ENCODE assay signal across 12 cellular contexts in the genomic region with DNA sequence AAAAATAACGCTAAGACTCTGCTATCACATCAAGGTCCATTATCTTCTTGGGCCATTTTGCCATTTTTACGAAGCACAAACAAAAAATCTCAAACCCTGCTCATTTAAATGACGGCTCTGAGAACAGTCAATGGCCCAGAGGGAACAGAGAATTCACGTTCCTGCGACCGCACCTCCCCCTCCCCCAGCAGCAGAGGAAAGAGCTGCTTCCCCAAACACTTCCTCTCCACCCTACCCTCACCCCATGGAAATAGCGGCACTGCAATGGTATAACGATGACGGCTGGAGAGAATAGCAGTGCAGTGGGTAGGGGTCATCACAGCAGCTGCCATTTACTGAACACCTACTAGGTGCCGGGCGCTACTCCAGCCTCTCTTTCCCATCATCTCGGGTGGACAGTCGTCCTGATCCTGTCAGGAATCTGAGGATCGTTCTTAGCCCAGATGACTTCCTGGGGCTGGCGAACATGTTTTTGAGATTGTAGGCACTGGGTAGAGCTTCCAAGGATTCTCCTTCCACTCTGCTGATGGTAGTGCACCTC.
DNase-seq lines count a peak whose midpoint lies in the region; ATAC-seq, FAIRE-seq and TF ChIP-seq lines count a peak whose summit lies in the region.
"Had no signal": no experiment of that assay in that cellular context is flagged by ENCODE, and none has a peak within 500 bp of the region (broad histone marks: within the 10 kb centered on the region; RNA-seq: fewer than 3 reads in every experiment).

No MANE protein-coding gene starts in this region.

- no peak overlapping the region for H3K14ac ChIP-seq in mesenchymal stem cell (ENCODE audit: low read length in 2 of 2)

- H3K79me1 ChIP-seq in mesenchymal stem cell (replicated peaks; ENCODE audit: low read length, poor library complexity, severe bottlenecking): peaks cover 72% of the 10 kb centered on the region

- no peak overlapping the region for H2BK15ac ChIP-seq in mesenchymal stem cell (ENCODE audit: low read depth, poor library complexity, severe bottlenecking)

- 63 to 77% (median 65%) methylated on average over 15 of the region's 15 CpGs for WGBS in psoas muscle, 3 donors
- 79% methylated on average over 15 of the region's 15 CpGs for WGBS in mesenchymal stem cell

- H3K4ac ChIP-seq in mesenchymal stem cell (ENCODE audit: low read depth in 1 of 2, low read length in 2 of 2): no peak overlapping the region

- no peak for ATAC-seq in psoas muscle

- no peak overlapping the region for H2BK5ac ChIP-seq in mesenchymal stem cell (ENCODE audit: low read depth, low read length, poor library complexity, severe bottlenecking)

- H2AK5ac ChIP-seq in mesenchymal stem cell (ENCODE audit: low read length, severe bottlenecking): no peak overlapping the region

- H3K36me3 ChIP-seq in OCI-LY3 (replicated peaks; ENCODE audit: low read depth, low read length) (peaks cover 61% of the 10 kb centered on the region), psoas muscle (ENCODE audit: insufficient read depth in 1 of 2, low read depth in 1 of 2) (no peaks in the 10 kb centered on the region), mesenchymal stem cell (ENCODE audit: control insufficient read depth in 1 of 2, insufficient read depth in 2 of 2, low read depth in 1 of 2, low read length in 2 of 2) (peaks cover 0 to 30% of the 10 kb centered on the region in 2 experiments)

- no peak overlapping the region for H4K91ac ChIP-seq in mesenchymal stem cell (ENCODE audit: low read length)

- intact Hi-C loops in psoas muscle (cut with DNase I): no loop called here

- H3K9ac ChIP-seq in OCI-LY3 (ENCODE audit: low read length): no peak overlapping the region
- no peak overlapping the region for H3K9ac ChIP-seq in mesenchymal stem cell (ENCODE audit: low read length)

- peaks cover 100% of the 10 kb centered on the region for H3K79me2 ChIP-seq in OCI-LY3 (ENCODE audit: low read length)

- H3K18ac ChIP-seq in mesenchymal stem cell (ENCODE audit: low read depth in 1 of 2, low read length in 2 of 2): no peak overlapping the region

- H3K4me1 ChIP-seq in OCI-LY3 (ENCODE audit: low read length) (peaks cover 31% of the 10 kb centered on the region), psoas muscle (peaks cover 99% of the 10 kb centered on the region), mesenchymal stem cell (ENCODE audit: control insufficient read depth, insufficient read depth, low read depth, low read length) (peaks cover 17% of the 10 kb centered on the region)

- H3K9me3 ChIP-seq in OCI-LY3 (ENCODE audit: insufficient read depth, low read length) (no peaks in the 10 kb centered on the region), psoas muscle (no peaks in the 10 kb centered on the region), mesenchymal stem cell (ENCODE audit: control insufficient read depth, low read length) (no peaks in the 10 kb centered on the region)

- DNase-seq in GM12892 (ENCODE audit: insufficient read length) (no peak), germinal center (ENCODE audit: low spot score) (peak; percentile 56), psoas muscle (peak in 1 of 2 donors; percentile 59), mesenchymal stem cell (no peak), HT-29 (ENCODE audit: low spot score) (no peak)
- no peak for DNase-seq in activated effector memory CD4-positive, alpha-beta T cell treated with Interleukin-2 at 50 U/mL for 16 hours
- no peak for DNase-seq in effector CD4-positive, alpha-beta T cell
- DNase-seq: activated CD4-positive, alpha-beta T cell treated with anti-CD3 and anti-CD28 coated beads for 48 hours; activated naive CD8-positive, alpha-beta T cell treated with anti-CD3 and anti-CD28 coated beads, Interleukin-2, amount 10 ng/mL, durations not matched to agents 7 days and 5 days; NCI-H1417 had no signal

- no peak overlapping the region for H3K27ac ChIP-seq in OCI-LY3 (ENCODE audit: low read length)
- peak overlapping the region; percentile 55 for H3K27ac ChIP-seq in psoas muscle
- H3K27ac ChIP-seq in mesenchymal stem cell (ENCODE audit: low read length, poor library complexity, severe bottlenecking): no peak overlapping the region

- peak; percentile 53 for FAIRE-seq in GM12892 (lab: Jason Lieb, UNC)
- FAIRE-seq: endometrium had no signal

- H3K4me3 ChIP-seq in OCI-LY3 (ENCODE audit: low read length): peak overlapping the region; percentile 26
- peak overlapping the region; percentile 30 for H3K4me3 ChIP-seq in psoas muscle
- H3K4me3 ChIP-seq in mesenchymal stem cell (ENCODE audit: insufficient read depth in 1 of 2, low read depth in 1 of 2, low read length in 2 of 2): no peak overlapping the region

- no peak overlapping the region for H4K8ac ChIP-seq in mesenchymal stem cell (ENCODE audit: low read length)

- H3K4me2 ChIP-seq in OCI-LY3 (ENCODE audit: low read length): peak overlapping the region; percentile 58
- no peak overlapping the region for H3K4me2 ChIP-seq in mesenchymal stem cell (ENCODE audit: low read length, poor library complexity, severe bottlenecking)

- no peak for TF ChIP-seq POLR2A in GM12892 (IDR thresholded peaks at IDR 0.05; ENCODE audit: low read depth, low read length)

- TF ChIP-seq CTCF in OCI-LY3 (IDR thresholded peaks at IDR 0.05; ENCODE audit: low read depth, low read length): no peak
- no peak for TF ChIP-seq CTCF in psoas muscle (IDR thresholded peaks at IDR 0.05)

- no peak overlapping the region for H3K23ac ChIP-seq in mesenchymal stem cell (ENCODE audit: low read length in 2 of 2)

- H4K20me1 ChIP-seq in OCI-LY3 (ENCODE audit: insufficient read depth, low read length): peaks cover 100% of the 10 kb centered on the region

- H3K27me3 ChIP-seq in OCI-LY3 (ENCODE audit: low read depth, low read length) (no peaks in the 10 kb centered on the region), psoas muscle (ENCODE audit: insufficient read depth in 3 of 3, low read length in 2 of 3) (no peaks in the 10 kb centered on the region), mesenchymal stem cell (ENCODE audit: control insufficient read depth in 1 of 2, insufficient read depth in 1 of 2, low read length in 2 of 2) (no peaks in the 10 kb centered on the region)

- no peak overlapping the region for H2BK12ac ChIP-seq in mesenchymal stem cell (ENCODE audit: low read length in 2 of 2)

- H2BK120ac ChIP-seq in mesenchymal stem cell (ENCODE audit: low read depth, low read length): no peak overlapping the region

- H2AFZ ChIP-seq in OCI-LY3 (ENCODE audit: low read depth, low read length) (no peak overlapping the region), mesenchymal stem cell (ENCODE audit: low read depth, low read length) (no peak overlapping the region)

Comparison
In these comparisons a context has a peak if more than half of its experiments do, and no peak if none do; other contexts are left out.
1. H3K4me3 ChIP-seq: peak in OCI-LY3 (single experiment) and psoas muscle (single experiment); none in mesenchymal stem cell (0 of 2).